1 cellular context compared by ENCODE assay signal in the genomic region with DNA sequence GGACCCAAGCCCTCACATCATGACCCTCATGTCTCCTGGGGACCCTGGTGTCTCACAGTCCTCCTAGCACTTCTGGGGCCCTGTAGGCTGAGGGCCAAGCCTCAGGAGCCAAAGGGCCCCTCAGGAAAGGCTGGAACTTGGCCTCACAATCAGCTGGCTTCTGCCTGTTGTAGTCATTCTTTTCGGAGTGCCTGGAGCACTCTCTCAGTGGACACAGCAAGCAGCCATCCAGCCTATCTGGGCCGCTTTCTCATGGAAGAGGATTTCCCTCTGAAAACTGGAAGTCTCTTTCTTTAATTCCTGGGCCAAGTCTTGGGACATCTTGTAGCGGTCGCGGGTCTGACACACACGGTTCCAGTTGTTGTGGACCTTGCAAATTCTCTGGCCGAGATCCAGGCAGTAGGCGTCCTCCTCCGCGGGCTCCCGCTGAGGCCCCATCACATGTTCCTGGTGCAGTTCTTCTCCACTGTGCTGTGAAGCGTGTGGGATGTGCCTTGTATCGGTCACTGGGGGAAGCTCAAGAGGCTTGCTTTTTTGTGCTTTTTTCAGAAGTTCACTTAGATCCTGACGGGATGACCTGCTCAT.
TF ChIP-seq lines count a peak whose summit lies in the region.

No MANE protein-coding gene starts in this region.

TF ChIP-seq in GM23338, 12 proteins besides CTCF, POLR2A, EP300 and RAD21 (continued from another document):
- TF ChIP-seq, protein P1, sequence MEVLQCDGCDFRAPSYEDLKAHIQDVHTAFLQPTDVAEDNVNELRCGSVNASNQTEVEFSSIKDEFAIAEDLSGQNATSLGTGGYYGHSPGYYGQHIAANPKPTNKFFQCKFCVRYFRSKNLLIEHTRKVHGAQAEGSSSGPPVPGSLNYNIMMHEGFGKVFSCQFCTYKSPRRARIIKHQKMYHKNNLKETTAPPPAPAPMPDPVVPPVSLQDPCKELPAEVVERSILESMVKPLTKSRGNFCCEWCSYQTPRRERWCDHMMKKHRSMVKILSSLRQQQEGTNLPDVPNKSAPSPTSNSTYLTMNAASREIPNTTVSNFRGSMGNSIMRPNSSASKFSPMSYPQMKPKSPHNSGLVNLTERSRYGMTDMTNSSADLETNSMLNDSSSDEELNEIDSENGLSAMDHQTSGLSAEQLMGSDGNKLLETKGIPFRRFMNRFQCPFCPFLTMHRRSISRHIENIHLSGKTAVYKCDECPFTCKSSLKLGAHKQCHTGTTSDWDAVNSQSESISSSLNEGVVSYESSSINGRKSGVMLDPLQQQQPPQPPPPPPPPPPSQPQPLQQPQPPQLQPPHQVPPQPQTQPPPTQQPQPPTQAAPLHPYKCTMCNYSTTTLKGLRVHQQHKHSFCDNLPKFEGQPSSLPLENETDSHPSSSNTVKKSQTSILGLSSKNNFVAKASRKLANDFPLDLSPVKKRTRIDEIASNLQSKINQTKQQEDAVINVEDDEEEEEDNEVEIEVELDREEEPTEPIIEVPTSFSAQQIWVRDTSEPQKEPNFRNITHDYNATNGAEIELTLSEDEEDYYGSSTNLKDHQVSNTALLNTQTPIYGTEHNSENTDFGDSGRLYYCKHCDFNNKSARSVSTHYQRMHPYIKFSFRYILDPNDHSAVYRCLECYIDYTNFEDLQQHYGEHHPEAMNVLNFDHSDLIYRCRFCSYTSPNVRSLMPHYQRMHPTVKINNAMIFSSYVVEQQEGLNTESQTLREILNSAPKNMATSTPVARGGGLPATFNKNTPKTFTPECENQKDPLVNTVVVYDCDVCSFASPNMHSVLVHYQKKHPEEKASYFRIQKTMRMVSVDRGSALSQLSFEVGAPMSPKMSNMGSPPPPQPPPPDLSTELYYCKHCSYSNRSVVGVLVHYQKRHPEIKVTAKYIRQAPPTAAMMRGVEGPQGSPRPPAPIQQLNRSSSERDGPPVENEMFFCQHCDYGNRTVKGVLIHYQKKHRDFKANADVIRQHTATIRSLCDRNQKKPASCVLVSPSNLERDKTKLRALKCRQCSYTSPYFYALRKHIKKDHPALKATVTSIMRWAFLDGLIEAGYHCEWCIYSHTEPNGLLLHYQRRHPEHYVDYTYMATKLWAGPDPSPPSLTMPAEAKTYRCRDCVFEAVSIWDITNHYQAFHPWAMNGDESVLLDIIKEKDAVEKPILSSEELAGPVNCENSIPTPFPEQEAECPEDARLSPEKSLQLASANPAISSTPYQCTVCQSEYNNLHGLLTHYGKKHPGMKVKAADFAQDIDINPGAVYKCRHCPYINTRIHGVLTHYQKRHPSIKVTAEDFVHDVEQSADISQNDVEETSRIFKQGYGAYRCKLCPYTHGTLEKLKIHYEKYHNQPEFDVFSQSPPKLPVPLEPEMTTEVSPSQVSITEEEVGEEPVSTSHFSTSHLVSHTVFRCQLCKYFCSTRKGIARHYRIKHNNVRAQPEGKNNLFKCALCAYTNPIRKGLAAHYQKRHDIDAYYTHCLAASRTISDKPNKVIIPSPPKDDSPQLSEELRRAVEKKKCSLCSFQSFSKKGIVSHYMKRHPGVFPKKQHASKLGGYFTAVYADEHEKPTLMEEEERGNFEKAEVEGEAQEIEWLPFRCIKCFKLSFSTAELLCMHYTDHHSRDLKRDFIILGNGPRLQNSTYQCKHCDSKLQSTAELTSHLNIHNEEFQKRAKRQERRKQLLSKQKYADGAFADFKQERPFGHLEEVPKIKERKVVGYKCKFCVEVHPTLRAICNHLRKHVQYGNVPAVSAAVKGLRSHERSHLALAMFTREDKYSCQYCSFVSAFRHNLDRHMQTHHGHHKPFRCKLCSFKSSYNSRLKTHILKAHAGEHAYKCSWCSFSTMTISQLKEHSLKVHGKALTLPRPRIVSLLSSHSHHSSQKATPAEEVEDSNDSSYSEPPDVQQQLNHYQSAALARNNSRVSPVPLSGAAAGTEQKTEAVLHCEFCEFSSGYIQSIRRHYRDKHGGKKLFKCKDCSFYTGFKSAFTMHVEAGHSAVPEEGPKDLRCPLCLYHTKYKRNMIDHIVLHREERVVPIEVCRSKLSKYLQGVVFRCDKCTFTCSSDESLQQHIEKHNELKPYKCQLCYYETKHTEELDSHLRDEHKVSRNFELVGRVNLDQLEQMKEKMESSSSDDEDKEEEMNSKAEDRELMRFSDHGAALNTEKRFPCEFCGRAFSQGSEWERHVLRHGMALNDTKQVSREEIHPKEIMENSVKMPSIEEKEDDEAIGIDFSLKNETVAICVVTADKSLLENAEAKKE (CRISPR knock-in tag; IDR thresholded peaks at IDR 0.05): no peak
- TF ChIP-seq, protein P2, sequence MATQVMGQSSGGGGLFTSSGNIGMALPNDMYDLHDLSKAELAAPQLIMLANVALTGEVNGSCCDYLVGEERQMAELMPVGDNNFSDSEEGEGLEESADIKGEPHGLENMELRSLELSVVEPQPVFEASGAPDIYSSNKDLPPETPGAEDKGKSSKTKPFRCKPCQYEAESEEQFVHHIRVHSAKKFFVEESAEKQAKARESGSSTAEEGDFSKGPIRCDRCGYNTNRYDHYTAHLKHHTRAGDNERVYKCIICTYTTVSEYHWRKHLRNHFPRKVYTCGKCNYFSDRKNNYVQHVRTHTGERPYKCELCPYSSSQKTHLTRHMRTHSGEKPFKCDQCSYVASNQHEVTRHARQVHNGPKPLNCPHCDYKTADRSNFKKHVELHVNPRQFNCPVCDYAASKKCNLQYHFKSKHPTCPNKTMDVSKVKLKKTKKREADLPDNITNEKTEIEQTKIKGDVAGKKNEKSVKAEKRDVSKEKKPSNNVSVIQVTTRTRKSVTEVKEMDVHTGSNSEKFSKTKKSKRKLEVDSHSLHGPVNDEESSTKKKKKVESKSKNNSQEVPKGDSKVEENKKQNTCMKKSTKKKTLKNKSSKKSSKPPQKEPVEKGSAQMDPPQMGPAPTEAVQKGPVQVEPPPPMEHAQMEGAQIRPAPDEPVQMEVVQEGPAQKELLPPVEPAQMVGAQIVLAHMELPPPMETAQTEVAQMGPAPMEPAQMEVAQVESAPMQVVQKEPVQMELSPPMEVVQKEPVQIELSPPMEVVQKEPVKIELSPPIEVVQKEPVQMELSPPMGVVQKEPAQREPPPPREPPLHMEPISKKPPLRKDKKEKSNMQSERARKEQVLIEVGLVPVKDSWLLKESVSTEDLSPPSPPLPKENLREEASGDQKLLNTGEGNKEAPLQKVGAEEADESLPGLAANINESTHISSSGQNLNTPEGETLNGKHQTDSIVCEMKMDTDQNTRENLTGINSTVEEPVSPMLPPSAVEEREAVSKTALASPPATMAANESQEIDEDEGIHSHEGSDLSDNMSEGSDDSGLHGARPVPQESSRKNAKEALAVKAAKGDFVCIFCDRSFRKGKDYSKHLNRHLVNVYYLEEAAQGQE (IDR thresholded peaks at IDR 0.05; ENCODE audit: unreplicated experiment): no peak
- TF ChIP-seq EZH2phosphoT487 (IDR thresholded peaks at IDR 0.05; ENCODE audit: unreplicated experiment) (no peak), NANOG (IDR thresholded peaks at IDR 0.05; ENCODE audit: borderline replicate concordance) (no peak), JUNB (IDR thresholded peaks at IDR 0.05; ENCODE audit: unreplicated experiment) (no peak), CREB1 (CRISPR knock-in tag; IDR thresholded peaks at IDR 0.05; ENCODE audit: low read depth) (no peak), STAT1 (IDR thresholded peaks at IDR 0.05; ENCODE audit: unreplicated experiment) (no peak), ZNF114 (CRISPR knock-in tag; IDR thresholded peaks at IDR 0.05) (no peak), POLR2AphosphoS5 (IDR thresholded peaks at IDR 0.05; ENCODE audit: low read depth) (no peak)
